ENCODE assay signal across 1 cellular context in the genomic region with DNA sequence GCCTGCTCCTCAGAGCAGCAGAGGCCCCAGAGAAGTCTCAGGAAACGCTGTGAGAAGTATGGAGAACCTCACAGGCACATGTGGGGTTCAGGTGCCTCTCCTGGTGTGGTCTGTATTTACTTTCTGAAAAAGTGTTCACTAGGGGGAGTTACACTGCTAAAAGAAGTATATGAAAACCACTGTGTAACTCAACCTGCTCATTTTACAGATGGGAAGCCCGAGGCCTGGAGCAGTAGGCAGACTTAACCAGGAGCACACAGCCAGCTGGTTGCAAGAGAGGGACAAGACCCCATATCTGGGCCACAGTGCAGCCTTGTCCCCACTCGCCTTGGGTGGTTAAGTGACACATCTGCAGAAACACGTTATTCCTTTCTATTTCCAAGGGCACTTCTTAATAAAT.
TF ChIP-seq lines count a peak whose summit lies in the region.

No MANE protein-coding gene starts in this region.

TF ChIP-seq in K562, 482 proteins besides CTCF, POLR2A, EP300 and RAD21:
- TF ChIP-seq, protein P1, sequence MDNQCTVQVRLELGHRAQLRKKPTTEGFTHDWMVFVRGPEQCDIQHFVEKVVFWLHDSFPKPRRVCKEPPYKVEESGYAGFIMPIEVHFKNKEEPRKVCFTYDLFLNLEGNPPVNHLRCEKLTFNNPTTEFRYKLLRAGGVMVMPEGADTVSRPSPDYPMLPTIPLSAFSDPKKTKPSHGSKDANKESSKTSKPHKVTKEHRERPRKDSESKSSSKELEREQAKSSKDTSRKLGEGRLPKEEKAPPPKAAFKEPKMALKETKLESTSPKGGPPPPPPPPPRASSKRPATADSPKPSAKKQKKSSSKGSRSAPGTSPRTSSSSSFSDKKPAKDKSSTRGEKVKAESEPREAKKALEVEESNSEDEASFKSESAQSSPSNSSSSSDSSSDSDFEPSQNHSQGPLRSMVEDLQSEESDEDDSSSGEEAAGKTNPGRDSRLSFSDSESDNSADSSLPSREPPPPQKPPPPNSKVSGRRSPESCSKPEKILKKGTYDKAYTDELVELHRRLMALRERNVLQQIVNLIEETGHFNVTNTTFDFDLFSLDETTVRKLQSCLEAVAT (IDR thresholded peaks at IDR 0.05): no peak
- TF ChIP-seq RBM25 (IDR thresholded peaks at IDR 0.05; ENCODE audit: low read depth, low read length, severe bottlenecking): peak; percentile 55
